ENCODE assay signal across 9 cellular contexts in genomic region chr12:125773033-125773432, GRCh38.
DNase-seq lines count a peak whose midpoint lies in the region; TF ChIP-seq lines count a peak whose summit lies in the region.
"Had no signal": no experiment of that assay in that cellular context is flagged by ENCODE, and none has a peak within 500 bp of the region (broad histone marks: within the 10 kb centered on the region; RNA-seq: fewer than 3 reads in every experiment).

No MANE protein-coding gene starts in this region.

- H3K4me1 ChIP-seq in Loucy (ENCODE audit: insufficient read depth, low read length, poor library complexity, severe bottlenecking) (no peaks in the 10 kb centered on the region), ovary (ENCODE audit: insufficient read depth) (no peaks in the 10 kb centered on the region)
- H3K4me1 ChIP-seq: upper lobe of left lung had no signal

- no peak for TF ChIP-seq EP300 in ovary (IDR thresholded peaks at IDR 0.05)

- H2AFZ ChIP-seq in Loucy (ENCODE audit: low read length): no peak overlapping the region

- no peak for TF ChIP-seq POLR2A in ovary (IDR thresholded peaks at IDR 0.05)

- 28 to 41% (median 38%) methylated on average over 12 of the region's 12 CpGs for WGBS in ovary, 3 donors

- H3K27ac ChIP-seq in dorsolateral prefrontal cortex (no peak overlapping the region), ovary (no peak overlapping the region)
- H3K27ac ChIP-seq: upper lobe of left lung had no signal

- no peaks in the 10 kb centered on the region for H3K79me2 ChIP-seq in Loucy (ENCODE audit: insufficient read depth, low read length)

- no peak overlapping the region for H3K9ac ChIP-seq in Loucy (ENCODE audit: low read depth, low read length, poor library complexity, severe bottlenecking)

- no peaks in the 10 kb centered on the region for H4K20me1 ChIP-seq in Loucy (ENCODE audit: insufficient read depth, low read length, poor library complexity, severe bottlenecking)

- H3K9me3 ChIP-seq in Loucy (ENCODE audit: insufficient read depth, low read depth, low read length) (no peaks in the 10 kb centered on the region), ovary (no peaks in the 10 kb centered on the region)

- H3F3A ChIP-seq in Loucy (ENCODE audit: low read depth): no peaks in the 10 kb centered on the region

- DNase-seq in SIG-M5 treated with dmso at 0.1 percent for 504 hours (lab: John Stamatoyannopoulos, UW; ENCODE audit: unreplicated experiment) (peak; percentile 14), SIG-M5 (lab: John Stamatoyannopoulos, UW) (no peak), GM20000 (ENCODE audit: low spot score) (peak; percentile 32), dorsolateral prefrontal cortex (peak in 2 of 10 donors; percentile 8 to 18), hippocampal formation (lab: John Stamatoyannopoulos, UW) (no peak), ovary (no peak)
- DNase-seq in activated naive CD4-positive, alpha-beta T cell treated with Interleukin-2 at 50 U/mL for 16 hours: no peak

- no peaks in the 10 kb centered on the region for H3K9me2 ChIP-seq in Loucy (replicated peaks; ENCODE audit: low read depth, low read length)

- H3K4me3 ChIP-seq in Loucy (ENCODE audit: low read length, poor library complexity, severe bottlenecking) (no peak overlapping the region), dorsolateral prefrontal cortex (no peak overlapping the region), ovary (no peak overlapping the region)
- H3K4me3 ChIP-seq: upper lobe of left lung had no signal

- H3K27me3 ChIP-seq in Loucy (ENCODE audit: insufficient read depth, low read length, poor library complexity, severe bottlenecking): no peaks in the 10 kb centered on the region
- H3K27me3 ChIP-seq in dorsolateral prefrontal cortex: peaks cover 0 to 4% (median 0%) of the 10 kb centered on the region in 45 donors
- no peaks in the 10 kb centered on the region for H3K27me3 ChIP-seq in ovary
- H3K27me3 ChIP-seq: upper lobe of left lung had no signal

- H3K36me3 ChIP-seq in Loucy (ENCODE audit: insufficient read depth, low read length): no peaks in the 10 kb centered on the region
- no peaks in the 10 kb centered on the region for H3K36me3 ChIP-seq in ovary
- H3K36me3 ChIP-seq: upper lobe of left lung had no signal

- intact Hi-C loops in dorsolateral prefrontal cortex (cut with DNase I): loop anchor here in 1 of 2 donors (10.0 kb wide), 1 partner anchor 448 kb away; no protein-coding TSS in a partner anchor
- intact Hi-C loops in ovary (cut with DNase I): no loop called here

- peak; percentile 52 for TF ChIP-seq CTCF in GM20000 (IDR thresholded peaks at IDR 0.05; ENCODE audit: extremely low read depth, missing control alignments)
- TF ChIP-seq CTCF in Loucy (conservative IDR thresholded peaks at IDR 0.05; ENCODE audit: low read length): peak; percentile 70
- peak in 50 of 56 donors; percentile 5 to 60 (median 36) for TF ChIP-seq CTCF in dorsolateral prefrontal cortex (IDR thresholded peaks at IDR 0.05 in 54 of 56, conservative IDR thresholded peaks at IDR 0.05 in 2 of 56; ENCODE audit: low read depth in 1 of 56, partially characterized antibody in 56 of 56)
- TF ChIP-seq CTCF in ovary (IDR thresholded peaks at IDR 0.05): no peak

- H3K4me2 ChIP-seq in Loucy (ENCODE audit: low read depth, low read length, poor library complexity, severe bottlenecking): no peak overlapping the region

Comparison
In these comparisons a context has a peak if more than half of its experiments do, and no peak if none do; other contexts are left out.
1. DNase-seq: peak in SIG-M5 treated with dmso at 0.1 percent for 504 hours (single experiment) and GM20000 (single experiment); none in SIG-M5 (single experiment), hippocampal formation (0 of 2), activated naive CD4-positive, alpha-beta T cell treated with Interleukin-2 at 50 U/mL for 16 hours (single experiment) and ovary (0 of 5).
2. CTCF ChIP-seq: peak in GM20000 (single experiment), Loucy (single experiment) and dorsolateral prefrontal cortex (50 of 56); none in ovary (0 of 3).